ENCODE assay signal across 8 cellular contexts in the genomic region with DNA sequence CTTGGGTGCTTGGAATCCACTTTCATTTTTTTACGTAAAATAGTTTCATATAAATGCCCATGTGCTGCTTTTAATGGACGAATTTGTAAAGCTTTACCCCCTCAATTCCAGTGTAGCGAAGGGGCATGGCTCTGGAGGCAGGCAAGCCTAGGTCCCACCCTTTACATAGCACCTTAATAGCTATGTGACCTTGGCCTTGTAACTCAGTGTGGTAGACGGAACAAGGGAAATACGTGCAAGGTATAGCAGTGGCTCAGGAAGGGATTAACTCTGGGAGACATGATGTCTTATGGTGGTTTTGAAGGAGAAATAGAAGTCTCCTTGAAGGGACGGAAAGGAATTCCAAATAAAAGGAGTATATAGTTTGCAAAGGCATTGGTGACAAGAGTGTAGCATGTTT. TPM values are rescaled to one million over a fixed set of nuclear protein-coding genes. Genes with fewer than 3 reads are reported as not detected.
A peak's percentile ranks its signal among the peaks of the same experiment; 100 is the strongest.
DNase-seq lines count a peak whose midpoint lies in the region; ATAC-seq, FAIRE-seq and TF ChIP-seq lines count a peak whose summit lies in the region.
"Had no signal": no experiment of that assay in that cellular context is flagged by ENCODE, and none has a peak within 500 bp of the region (broad histone marks: within the 10 kb centered on the region; RNA-seq: fewer than 3 reads in every experiment).

No MANE protein-coding gene starts in this region.

- H3K27me3 ChIP-seq in hepatocyte, result no peaks in the 10 kb centered on the region
- peaks cover 3% of the 10 kb centered on the region for H3K27me3 ChIP-seq in smooth muscle cell (ENCODE audit: low read depth)

- 68% methylated on average over 6 of the region's 6 CpGs for WGBS in hepatocyte (ENCODE audit: low lambda C conversion rate, missing lambda C conversion rate)
- 63% methylated on average over 6 of the region's 6 CpGs for WGBS in smooth muscle cell (ENCODE audit: low lambda C conversion rate)

- H3K9me3 ChIP-seq in HEK293 (ENCODE audit: control insufficient read depth, insufficient read depth, low read depth, low read length) (no peaks in the 10 kb centered on the region), hepatocyte (ENCODE audit: low read depth) (no peaks in the 10 kb centered on the region), smooth muscle cell (replicated peaks; ENCODE audit: low read depth) (no peaks in the 10 kb centered on the region)

- peaks cover 17 to 53% of the 10 kb centered on the region in 2 experiments; a peak in 2 of 3 replicates for H3K36me3 ChIP-seq in HEK293 (ENCODE audit: control insufficient read depth in 2 of 2, insufficient read depth in 1 of 2, low read length in 2 of 2)
- no peaks in the 10 kb centered on the region for H3K36me3 ChIP-seq in hepatocyte (replicated peaks; ENCODE audit: insufficient read depth, low read depth)
- H3K36me3 ChIP-seq in smooth muscle cell (ENCODE audit: low read depth), result peaks cover 13% of the 10 kb centered on the region

- peak overlapping the region; percentile 50 for H3K27ac Mint-ChIP-seq in activated B cell treated with CpG ODN at 0.5 μM for 24 hours

- POLR2A ChIA-PET in HEK293 (lab: Yijun Ruan, JAX), result no interaction called here
- POLR2A ChIA-PET in activated B cell treated with CpG ODN at 0.5 μM for 24 hours (lab: Charles Lee), result interaction anchor here (1.3 to 3.3 kb wide), 2 partner anchors 70 to 456 kb away, joined by 3 to 17 read pairs; a partner anchor contains a TSS

- CTCF ChIA-PET in HEK293 (lab: Yijun Ruan, JAX) (interaction anchor here (0.6 to 1.1 kb wide), 2 partner anchors 37 to 80 kb away, joined by 3 read pairs; no protein-coding TSS in a partner anchor), activated B cell treated with CpG ODN at 0.5 μM for 24 hours (lab: Charles Lee) (interaction anchor here (0.9 to 1.0 kb wide), 2 partner anchors 14 to 16 kb away, joined by 3 read pairs; no protein-coding TSS in a partner anchor)

- no peak overlapping the region for H2AFZ ChIP-seq in hepatocyte
- no peak overlapping the region for H2AFZ ChIP-seq in smooth muscle cell (ENCODE audit: low read depth)

- no peak overlapping the region; the same call in 1 of the 2 replicates for H3K27ac ChIP-seq in HEK293 (ENCODE audit: extremely low read depth, low read depth, low read length)
- H3K27ac ChIP-seq in hepatocyte, result peak overlapping the region; percentile 96
- H3K27ac ChIP-seq in smooth muscle cell (ENCODE audit: low read depth), result peak overlapping the region; percentile 97

- H3K79me2 ChIP-seq in hepatocyte (peaks cover 57% of the 10 kb centered on the region), smooth muscle cell (ENCODE audit: low read depth) (peaks cover 52% of the 10 kb centered on the region)

- ATAC-seq in activated B cell treated with CpG ODN at 0.5 μM for 24 hours (ENCODE audit: low read depth) (no peak), HG03097 (IDR thresholded peaks at IDR 0.05; ENCODE audit: low FRiP score, unreplicated experiment) (no peak)

- peaks cover 40% of the 10 kb centered on the region for H4K20me1 ChIP-seq in hepatocyte (ENCODE audit: insufficient read depth, poor library complexity, severe bottlenecking)
- peaks cover 59% of the 10 kb centered on the region for H4K20me1 ChIP-seq in smooth muscle cell (ENCODE audit: low read depth)

- H3K4me1 ChIP-seq in HEK293 (ENCODE audit: control insufficient read depth, insufficient read depth, low read length) (0 out of 2 replicates have a peak, but pooled peaks cover 4% of the 10 kb centered on the region), hepatocyte (ENCODE audit: insufficient read depth) (peaks cover 25% of the 10 kb centered on the region), smooth muscle cell (ENCODE audit: low read depth) (peaks cover 18% of the 10 kb centered on the region)

- peaks cover 41% of the 10 kb centered on the region for H3K4me1 Mint-ChIP-seq in activated B cell treated with CpG ODN at 0.5 μM for 24 hours

- peak overlapping the region; percentile 97 for H3K9ac ChIP-seq in smooth muscle cell (ENCODE audit: low read depth)

- H3K4me3 ChIP-seq in HEK293 (ENCODE audit: low read depth, low read length), result peak overlapping the region; percentile 97
- peak overlapping the region; percentile 73 for H3K4me3 ChIP-seq in hepatocyte
- H3K4me3 ChIP-seq in smooth muscle cell, result peak overlapping the region; percentile 92

- no peaks in the 10 kb centered on the region for H3K9me3 Mint-ChIP-seq in activated B cell treated with CpG ODN at 0.5 μM for 24 hours

- no peaks in the 10 kb centered on the region for H3K27me3 Mint-ChIP-seq in activated B cell treated with CpG ODN at 0.5 μM for 24 hours

- H3K4me2 ChIP-seq in hepatocyte (peak overlapping the region; percentile 79), smooth muscle cell (peak overlapping the region; percentile 94)

- peaks cover 52% of the 10 kb centered on the region for H3K36me3 Mint-ChIP-seq in activated B cell treated with CpG ODN at 0.5 μM for 24 hours (ENCODE audit: low read depth)

- no peaks in the 10 kb centered on the region for H3K9me2 ChIP-seq in hepatocyte (replicated peaks; ENCODE audit: insufficient read depth)

- peak overlapping the region; percentile 96 for H3K4me3 Mint-ChIP-seq in activated B cell treated with CpG ODN at 0.5 μM for 24 hours

- intact Hi-C loops in activated B cell treated with CpG ODN at 0.5 μM for 24 hours (cut with micrococcal nuclease), result loop anchor here (2.0 to 10.0 kb wide), 11 partner anchors 15 to 1579 kb away; a partner anchor contains a TSS

- no peak for DNase-seq in activated B cell treated with CpG ODN at 0.5 μM for 24 hours
- DNase-seq in hepatocyte (ENCODE audit: low spot score), result no peak
- no peak for DNase-seq in smooth muscle cell (lab: John Stamatoyannopoulos, UW; ENCODE audit: unreplicated experiment)
- DNase-seq in NCI-H345 (lab: John Stamatoyannopoulos, UW), result no peak
- no peak for DNase-seq in D721Med (ENCODE audit: insufficient read length, low spot score)

- no peak for TF ChIP-seq CTCF in HEK293 (tag by site-specific recombination; IDR thresholded peaks at IDR 0.05)
- no peak for TF ChIP-seq CTCF in activated B cell treated with CpG ODN at 0.5 μM for 24 hours (IDR thresholded peaks at IDR 0.05)
- TF ChIP-seq CTCF in hepatocyte (IDR thresholded peaks at IDR 0.05; ENCODE audit: poor library complexity), result no peak
- TF ChIP-seq CTCF in smooth muscle cell (IDR thresholded peaks at IDR 0.05; ENCODE audit: borderline replicate concordance, insufficient read depth, poor library complexity, severe bottlenecking), result no peak
- TF ChIP-seq CTCF in D721Med (IDR thresholded peaks at IDR 0.05; ENCODE audit: insufficient read depth, missing control alignments), result no peak

- no peak for FAIRE-seq in D721Med (lab: Jason Lieb, UNC)
- FAIRE-seq: endometrium had no signal

- H3F3A ChIP-seq in smooth muscle cell (ENCODE audit: low read depth), result peaks cover 11% of the 10 kb centered on the region

TF ChIP-seq in HEK293, 187 proteins besides CTCF, POLR2A, EP300 and RAD21:
- TF ChIP-seq ZNF169 (tag by site-specific recombination; IDR thresholded peaks at IDR 0.05) (no peak), KLF8 (tag by site-specific recombination; IDR thresholded peaks at IDR 0.05) (no peak), FEZF1 (tag by site-specific recombination; IDR thresholded peaks at IDR 0.05) (no peak), ZNF624 (tag by site-specific recombination; IDR thresholded peaks at IDR 0.05) (no peak), ZNF221 (tag by site-specific recombination; IDR thresholded peaks at IDR 0.05; ENCODE audit: borderline replicate concordance) (no peak), ZNF423 (tag by site-specific recombination; IDR thresholded peaks at IDR 0.05) (no peak), ZNF354C (tag by site-specific recombination; IDR thresholded peaks at IDR 0.05; ENCODE audit: borderline replicate concordance, low read depth) (no peak), ZFP41 (tag by site-specific recombination; IDR thresholded peaks at IDR 0.05; ENCODE audit: borderline replicate concordance) (no peak), SCRT2 (tag by site-specific recombination; IDR thresholded peaks at IDR 0.05) (no peak), ZNF610 (tag by site-specific recombination; IDR thresholded peaks at IDR 0.05; ENCODE audit: borderline replicate concordance) (no peak), ZBTB8A (tag by site-specific recombination; IDR thresholded peaks at IDR 0.05) (no peak)
TF ChIP-seq in HEK293: peak in this region for 0.

RNA-seq across cellular contexts. Expression of a gene that starts 1.4 kb away (rescaled TPM):
- total RNA-seq in activated B cell treated with CpG ODN at 0.5 μM for 24 hours (83.2 and 84.0 TPM in 2 replicates), hepatocyte (268 and 293 TPM in 2 replicates), smooth muscle cell (324 and 385 TPM in 2 replicates)
- polyA plus RNA-seq in hepatocyte (251 and 299 TPM in 2 replicates), smooth muscle cell (310 and 392 TPM in 2 replicates)
